Comparison of ENCODE assay signal across 8 cellular contexts in genomic region chr6:32627831-32628230, GRCh38. TPM values are rescaled to one million over a fixed set of nuclear protein-coding genes. Genes with fewer than 3 reads are reported as not detected.
A peak's percentile ranks its signal among the peaks of the same experiment; 100 is the strongest.
DNase-seq lines count a peak whose midpoint lies in the region; ATAC-seq and TF ChIP-seq lines count a peak whose summit lies in the region.

No MANE protein-coding gene starts in this region.

- no TSS peak for BruUV-seq in OCI-LY7 (replicated peaks; lab: Mats Ljungman, UMichigan)

- H3K9me3 ChIP-seq in heart left ventricle (no peaks in the 10 kb centered on the region), OCI-LY7 (ENCODE audit: low read length) (no peaks in the 10 kb centered on the region), upper lobe of left lung (no peaks in the 10 kb centered on the region)

- 23 to 67% (median 43%) methylated on average over 3 of the region's 3 CpGs for WGBS in heart left ventricle, 4 donors
- 52 to 59% methylated on average over 3 of the region's 3 CpGs for WGBS in upper lobe of left lung, 2 donors

- POLR2A ChIA-PET in OCI-LY7 (lab: Charles Lee), result no interaction called here

- peak overlapping the region; percentile 17; the same call in 1 of the 2 replicates for H3K4me2 ChIP-seq in OCI-LY7 (ENCODE audit: low read length)

- H3K27ac ChIP-seq in heart left ventricle, result peak overlapping the region in 4 of 12 donors; percentile 4 to 52 (median 46)
- peak overlapping the region; percentile 10 for H3K27ac ChIP-seq in OCI-LY7 (ENCODE audit: low read depth, low read length, poor library complexity, severe bottlenecking)
- H3K27ac ChIP-seq in upper lobe of left lung, result peak overlapping the region in 1 of 4 donors; percentile 66

- H3K79me2 ChIP-seq in OCI-LY7 (ENCODE audit: insufficient read depth, low read depth, low read length), result no peaks in the 10 kb centered on the region

- ATAC-seq in heart left ventricle (peak in 2 of 4 donors; percentile 34 to 45), upper lobe of left lung (ENCODE audit: low FRiP score in 2 of 2) (peak; percentile 22 to 82), HG03196 (IDR thresholded peaks at IDR 0.05; ENCODE audit: unreplicated experiment) (no peak), HG02588 (IDR thresholded peaks at IDR 0.05; ENCODE audit: unreplicated experiment) (no peak)

- TF ChIP-seq POLR2A in heart left ventricle (IDR thresholded peaks at IDR 0.05) (no peak), upper lobe of left lung (IDR thresholded peaks at IDR 0.05) (no peak)

- DNase-seq in heart left ventricle (peak in 3 of 5 donors; percentile 41 to 58 (median 48)), cardiac septum (ENCODE audit: low spot score) (no peak), OCI-LY7 (ENCODE audit: low spot score) (peak; percentile 67), fibroblast of peridontal ligament (ENCODE audit: extremely low read depth) (peak; percentile 60), upper lobe of left lung (peak in 1 of 2 donors; percentile 76), AG08395 (ENCODE audit: low spot score) (no peak)

- TF ChIP-seq EP300 in upper lobe of left lung (IDR thresholded peaks at IDR 0.05), result no peak

- CTCF ChIA-PET in OCI-LY7 (lab: Charles Lee; ENCODE audit: unreplicated experiment), result no interaction called here

- TF ChIP-seq CTCF in heart left ventricle (IDR thresholded peaks at IDR 0.05) (no peak), OCI-LY7 (conservative IDR thresholded peaks at IDR 0.05; ENCODE audit: low read length) (0 out of 2 replicates have a peak, but pooled peaks have one; percentile 25), upper lobe of left lung (IDR thresholded peaks at IDR 0.05) (no peak)

- H3K36me3 ChIP-seq in heart left ventricle (no peaks in the 10 kb centered on the region), OCI-LY7 (ENCODE audit: insufficient read depth, low read length) (no peaks in the 10 kb centered on the region), upper lobe of left lung (no peaks in the 10 kb centered on the region)

- peaks cover 0 to 8% (median 0%) of the 10 kb centered on the region in 12 donors for H3K4me1 ChIP-seq in heart left ventricle
- peaks cover 68% of the 10 kb centered on the region for H3K4me1 ChIP-seq in OCI-LY7 (ENCODE audit: insufficient read depth, low read length, poor library complexity, severe bottlenecking)
- peaks cover 0 to 8% (median 0%) of the 10 kb centered on the region in 4 donors for H3K4me1 ChIP-seq in upper lobe of left lung

- H3K9me2 ChIP-seq in OCI-LY7 (ENCODE audit: insufficient read depth, low read length), result no peaks in the 10 kb centered on the region

- H3K4me3 ChIP-seq in heart left ventricle (no peak overlapping the region), OCI-LY7 (ENCODE audit: low read depth, low read length, poor library complexity, severe bottlenecking) (no peak overlapping the region), upper lobe of left lung (no peak overlapping the region)

- H2AFZ ChIP-seq in OCI-LY7 (ENCODE audit: low read length), result peak overlapping the region; percentile 52; the same call in 1 of the 2 replicates

- no peaks in the 10 kb centered on the region for H4K20me1 ChIP-seq in OCI-LY7 (ENCODE audit: insufficient read depth, low read length)

- H3K27me3 ChIP-seq in heart left ventricle, result no peaks in the 10 kb centered on the region
- H3K27me3 ChIP-seq in upper lobe of left lung, result no peaks in the 10 kb centered on the region

- intact Hi-C loops in heart left ventricle (cut with DNase I), result loop anchor here in 4 of 10 donors (2.0 to 10.0 kb wide), 2 partner anchors 65 to 67 kb away; no protein-coding TSS in a partner anchor
- intact Hi-C loops in cardiac septum (cut with DNase I), result no loop called here
- intact Hi-C loops in OCI-LY7 (cut with micrococcal nuclease; ENCODE audit: unreplicated experiment), result loop anchor here (10.0 kb wide), 2 partner anchors 237 to 383 kb away; no protein-coding TSS in a partner anchor

RNA-seq across cellular contexts. Expression of gene HLA-DQA1, which starts 9.4 kb away (rescaled TPM):
- total RNA-seq in heart left ventricle (100 to 1,000 TPM in 1 of 9 donors, 10 to 100 TPM in 5, 1 to 10 TPM in 2, not detected in 1; 1.2 to 154 (median 14.1) TPM), cardiac septum (5.2 TPM), OCI-LY7 (2022) (31.2 and 32.3 TPM in 2 replicates), upper lobe of left lung (100 to 1,000 TPM in 4 of 6 donors, 1 to 10 TPM in 1, not detected in 1; 7.8 to 476 (median 122) TPM)
- 1 to 10 TPM; 5.3 to 8.7 TPM for polyA plus RNA-seq in heart left ventricle
- 0.79 and 1.6 TPM in 2 replicates for total RNA-seq in OCI-LY7 (2014; rRNA removed; shearing (Covaris generic))

RNA-seq across cellular contexts. Expression of gene HLA-DRB1, which starts 38.2 kb away (rescaled TPM):
- total RNA-seq in heart left ventricle, result 100 to 1,000 TPM in 3 of 9 donors, 10 to 100 TPM in 6; 12.3 to 404 (median 86.3) TPM
- polyA plus RNA-seq in heart left ventricle, result 10 to 100 TPM; 32.3 to 76.3 TPM
- 27.6 TPM for total RNA-seq in cardiac septum
- total RNA-seq in OCI-LY7 (2014; rRNA removed; shearing (Covaris generic)), result 132 and 156 TPM in 2 replicates
- 98.1 and 111 TPM in 2 replicates for total RNA-seq in OCI-LY7 (2022)
- total RNA-seq in upper lobe of left lung, result 1,000 to 10,000 TPM in 1 of 6 donors, 100 to 1,000 TPM in 5; 133 to 1,304 (median 370) TPM

RNA-seq across cellular contexts. Expression of gene HLA-DQB1, which starts 38.6 kb away (rescaled TPM):
- total RNA-seq in heart left ventricle (10 to 100 TPM in 6 of 9 donors, 1 to 10 TPM in 2, under 1 TPM in 1; 0.38 to 86.5 (median 14.9) TPM), cardiac septum (3.7 TPM), OCI-LY7 (2022) (16.5 and 20.9 TPM in 2 replicates), upper lobe of left lung (100 to 1,000 TPM in 2 of 6 donors, 10 to 100 TPM in 2, 1 to 10 TPM in 2; 1.0 to 154 (median 36.3) TPM)
- polyA plus RNA-seq in heart left ventricle, result 10 to 100 TPM; 15.4 to 28.9 TPM
- total RNA-seq in OCI-LY7 (2014; rRNA removed; shearing (Covaris generic)), result 1.2 and 10.5 TPM in 2 replicates

Comparison
In these comparisons a context has a peak if more than half of its experiments do, and no peak if none do; other contexts are left out.
1. DNase-seq: peak in heart left ventricle (3 of 5), OCI-LY7 (single experiment) and fibroblast of peridontal ligament (single experiment); none in cardiac septum (single experiment) and AG08395 (single experiment).
2. ATAC-seq: peak in upper lobe of left lung (2 of 2); none in HG03196 (single experiment) and HG02588 (single experiment).